Comparison of ENCODE assay signal across 16 cellular contexts in the genomic region with DNA sequence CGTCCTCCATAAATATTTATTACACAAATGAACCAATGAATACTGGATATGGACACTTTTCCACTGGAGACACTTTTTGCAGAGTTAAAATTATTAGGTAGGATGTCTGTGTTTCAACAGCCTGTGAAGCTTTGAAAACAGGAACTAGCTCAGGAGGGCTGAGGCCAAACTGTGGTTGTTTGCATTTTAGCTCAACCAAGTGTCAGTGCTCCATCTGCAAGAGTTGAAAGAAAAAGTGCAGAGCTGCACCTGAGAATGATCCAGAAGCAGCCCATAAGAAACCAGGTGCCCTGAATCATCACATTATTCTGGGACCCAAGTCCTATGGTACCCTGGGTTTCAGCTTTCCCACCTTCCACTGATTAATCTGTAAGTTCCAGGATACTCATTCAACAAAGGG.
DNase-seq lines count a peak whose midpoint lies in the region; ATAC-seq and TF ChIP-seq lines count a peak whose summit lies in the region.
"Had no signal": no experiment of that assay in that cellular context is flagged by ENCODE, and none has a peak within 500 bp of the region (broad histone marks: within the 10 kb centered on the region; RNA-seq: fewer than 3 reads in every experiment).

No MANE protein-coding gene starts in this region.

- H3K4me1 Mint-ChIP-seq in natural killer cell (peaks cover 16 to 17% of the 10 kb centered on the region in 2 donors), type B pancreatic cell (ENCODE audit: unreplicated experiment) (no peaks in the 10 kb centered on the region)
- H3K4me1 Mint-ChIP-seq in natural killer cell treated with Interleukin-12 subunit alpha and Interleukin-12 subunit beta and Interleukin-15 and Interleukin-18, amount 100 ng/mL, for 72 hours (ENCODE audit: low read depth in 2 of 2), result peaks cover 10 to 16% of the 10 kb centered on the region in 2 donors
- peaks cover 9 to 34% (median 22%) of the 10 kb centered on the region in 7 donors for H3K4me1 Mint-ChIP-seq in naive thymus-derived CD4-positive, alpha-beta T cell
- H3K4me1 Mint-ChIP-seq: WTC11 had no signal

- peaks cover 7 to 14% of the 10 kb centered on the region in 2 donors for H3K4me1 ChIP-seq in naive thymus-derived CD4-positive, alpha-beta T cell (ENCODE audit: control insufficient read depth in 2 of 2, insufficient read depth in 2 of 2, low read length in 2 of 2)
- peaks cover 8% of the 10 kb centered on the region for H3K4me1 ChIP-seq in vagina

- peaks cover 0 to 4% (median 0%) of the 10 kb centered on the region in 3 experiments for H3K9me3 ChIP-seq in naive thymus-derived CD4-positive, alpha-beta T cell (ENCODE audit: control insufficient read depth in 2 of 3, low read length in 3 of 3)
- no peaks in the 10 kb centered on the region for H3K9me3 ChIP-seq in vagina

- no peaks in the 10 kb centered on the region for H3K36me3 ChIP-seq in naive thymus-derived CD4-positive, alpha-beta T cell (ENCODE audit: control insufficient read depth in 2 of 3, insufficient read depth in 3 of 3, low read length in 3 of 3)
- no peaks in the 10 kb centered on the region for H3K36me3 ChIP-seq in vagina

- H3K27me3 ChIP-seq in naive thymus-derived CD4-positive, alpha-beta T cell (ENCODE audit: control insufficient read depth in 2 of 2, insufficient read depth in 2 of 2, low read length in 2 of 2), result no peaks in the 10 kb centered on the region
- H3K27me3 ChIP-seq in vagina, result no peaks in the 10 kb centered on the region

- H3K9me3 Mint-ChIP-seq in natural killer cell (peaks cover 5 to 7% of the 10 kb centered on the region in 2 donors), type B pancreatic cell (peaks cover 11% of the 10 kb centered on the region)
- H3K9me3 Mint-ChIP-seq in natural killer cell treated with Interleukin-12 subunit alpha and Interleukin-12 subunit beta and Interleukin-15 and Interleukin-18, amount 100 ng/mL, for 72 hours, result peaks cover 6% of the 10 kb centered on the region
- H3K9me3 Mint-ChIP-seq in naive thymus-derived CD4-positive, alpha-beta T cell, result peaks cover 6 to 27% (median 10%) of the 10 kb centered on the region in 11 donors

- H3K4me3 Mint-ChIP-seq in natural killer cell (peak overlapping the region; percentile 40), type B pancreatic cell (no peak overlapping the region)
- H3K4me3 Mint-ChIP-seq in natural killer cell treated with Interleukin-12 subunit alpha and Interleukin-12 subunit beta and Interleukin-15 and Interleukin-18, amount 100 ng/mL, for 72 hours, result no peak overlapping the region
- peak overlapping the region in 8 of 10 donors; percentile 29 to 63 (median 54) for H3K4me3 Mint-ChIP-seq in naive thymus-derived CD4-positive, alpha-beta T cell
- H3K4me3 Mint-ChIP-seq: stimulated activated naive CD8-positive, alpha-beta T cell treated with anti-CD3 and anti-CD28 coated beads, Interleukin-15, amount 100 ng/mL, for 72 hours; WTC11 had no signal

- peak in 2 of 3 donors; percentile 42 to 66 for ATAC-seq in natural killer cell
- ATAC-seq in natural killer cell treated with Interleukin-12 subunit alpha and Interleukin-12 subunit beta and Interleukin-15 and Interleukin-18, amount 100 ng/mL, for 72 hours, result no peak
- no peak for ATAC-seq in naive thymus-derived CD4-positive, alpha-beta T cell
- ATAC-seq: K562; Panc1; stimulated activated naive CD8-positive, alpha-beta T cell treated with anti-CD3 and anti-CD28 coated beads, Interleukin-15, amount 100 ng/mL, for 72 hours; WTC11 had no signal

- POLR2A ChIA-PET in naive thymus-derived CD4-positive, alpha-beta T cell (lab: Charles Lee), result interaction anchor here (0.6 kb wide), 2 partner anchors 19 to 1445 kb away, joined by 4 to 5 read pairs; no protein-coding TSS in a partner anchor

- peak overlapping the region; percentile 72 to 78 for H3K27ac Mint-ChIP-seq in natural killer cell
- no peak overlapping the region for H3K27ac Mint-ChIP-seq in natural killer cell treated with Interleukin-12 subunit alpha and Interleukin-12 subunit beta and Interleukin-15 and Interleukin-18, amount 100 ng/mL, for 72 hours
- H3K27ac Mint-ChIP-seq in naive thymus-derived CD4-positive, alpha-beta T cell, result peak overlapping the region in 8 of 9 donors; percentile 2 to 51 (median 28)
- H3K27ac Mint-ChIP-seq in type B pancreatic cell, result no peak overlapping the region
- H3K27ac Mint-ChIP-seq: activated naive CD4-positive, alpha-beta T cell treated with anti-CD3 and anti-CD28 coated beads, Interleukin-2, amount 50 U/mL, for 24 hours; WTC11 had no signal

- no peak for TF ChIP-seq POLR2A in vagina (IDR thresholded peaks at IDR 0.05)

- DNase-seq in natural killer cell (no peak), SKM-1 (lab: John Stamatoyannopoulos, UW; ENCODE audit: unreplicated experiment) (peak; percentile 23), vagina (ENCODE audit: extremely low spot score in 2 of 2) (no peak), type B pancreatic cell (ENCODE audit: extremely low spot score, unreplicated experiment) (no peak), NCI-H1436 treated with DMSO at 0.1 percent for 48 hours (lab: John Stamatoyannopoulos, UW) (no peak)
- no peak for DNase-seq in natural killer cell treated with Interleukin-12 subunit alpha and Interleukin-12 subunit beta and Interleukin-15 and Interleukin-18, amount 100 ng/mL, for 72 hours (ENCODE audit: low spot score)
- peak in 5 of 9 donors; percentile 19 to 37 (median 32) for DNase-seq in naive thymus-derived CD4-positive, alpha-beta T cell
- no peak for DNase-seq in stimulated activated CD4-positive, alpha-beta T cell treated with anti-CD3 and anti-CD28 coated beads, Interleukin-15, amount 100 ng/mL, for 24 hours
- DNase-seq: activated CD8-positive, alpha-beta memory T cell treated with anti-CD3 and anti-CD28 coated beads, Interleukin-2, amount 50 U/mL, for 48 hours; NCI-H1694; NCI-H510A; stimulated activated naive CD8-positive, alpha-beta T cell treated with anti-CD3 and anti-CD28 coated beads, Interleukin-15, amount 100 ng/mL, for 72 hours had no signal

- no peak overlapping the region for H3K4me3 ChIP-seq in naive thymus-derived CD4-positive, alpha-beta T cell (ENCODE audit: low read length)
- no peak overlapping the region for H3K4me3 ChIP-seq in vagina
- H3K4me3 ChIP-seq: K562 had no signal

- TF ChIP-seq CTCF in natural killer cell (IDR thresholded peaks at IDR 0.05) (no peak), vagina (IDR thresholded peaks at IDR 0.05) (no peak), type B pancreatic cell (conservative IDR thresholded peaks at IDR 0.05) (no peak)

- CTCF ChIA-PET in naive thymus-derived CD4-positive, alpha-beta T cell (lab: Charles Lee), result interaction anchor here (0.6 to 1.6 kb wide), 2 partner anchors 32 to 181 kb away, joined by 3 to 7 read pairs; partner anchors contain the start of gene TRIB2

- no peak overlapping the region for H3K27ac ChIP-seq in naive thymus-derived CD4-positive, alpha-beta T cell (ENCODE audit: low read depth, low read length)
- H3K27ac ChIP-seq in vagina, result peak overlapping the region; percentile 25

- intact Hi-C loops in natural killer cell (cut with micrococcal nuclease) (no loop called here), vagina (cut with DNase I) (no loop called here)
- intact Hi-C loops in naive thymus-derived CD4-positive, alpha-beta T cell (cut with micrococcal nuclease), result loop anchor here in 1 of 2 donors (2.0 kb wide), 1 partner anchor 40 kb away; no protein-coding TSS in a partner anchor

- peaks cover 14% of the 10 kb centered on the region for H3K36me3 Mint-ChIP-seq in natural killer cell
- peaks cover 5% of the 10 kb centered on the region for H3K36me3 Mint-ChIP-seq in natural killer cell treated with Interleukin-12 subunit alpha and Interleukin-12 subunit beta and Interleukin-15 and Interleukin-18, amount 100 ng/mL, for 72 hours
- H3K36me3 Mint-ChIP-seq in naive thymus-derived CD4-positive, alpha-beta T cell, result peaks cover 0 to 12% (median 10%) of the 10 kb centered on the region in 5 donors
- no peaks in the 10 kb centered on the region for H3K36me3 Mint-ChIP-seq in type B pancreatic cell

- H3K27me3 Mint-ChIP-seq in natural killer cell (ENCODE audit: low read depth in 2 of 2) (no peaks in the 10 kb centered on the region), type B pancreatic cell (no peaks in the 10 kb centered on the region)
- H3K27me3 Mint-ChIP-seq in natural killer cell treated with Interleukin-12 subunit alpha and Interleukin-12 subunit beta and Interleukin-15 and Interleukin-18, amount 100 ng/mL, for 72 hours, result no peaks in the 10 kb centered on the region
- H3K27me3 Mint-ChIP-seq in naive thymus-derived CD4-positive, alpha-beta T cell, result peaks cover 0 to 21% (median 0%) of the 10 kb centered on the region in 5 donors
- H3K27me3 Mint-ChIP-seq: activated naive CD4-positive, alpha-beta T cell treated with anti-CD3 and anti-CD28 coated beads, Interleukin-2, amount 50 U/mL, for 24 hours; stimulated activated naive CD8-positive, alpha-beta T cell treated with anti-CD3 and anti-CD28 coated beads, Interleukin-15, amount 100 ng/mL, for 72 hours had no signal

Comparison
In these comparisons a context has a peak if more than half of its experiments do, and no peak if none do; other contexts are left out.
1. ATAC-seq: peak in natural killer cell (2 of 3); none in natural killer cell treated with Interleukin-12 subunit alpha and Interleukin-12 subunit beta and Interleukin-15 and Interleukin-18, amount 100 ng/mL, for 72 hours (0 of 2) and naive thymus-derived CD4-positive, alpha-beta T cell (single experiment).
2. H3K27ac Mint-ChIP-seq: peak in natural killer cell (2 of 2) and naive thymus-derived CD4-positive, alpha-beta T cell (8 of 9); none in natural killer cell treated with Interleukin-12 subunit alpha and Interleukin-12 subunit beta and Interleukin-15 and Interleukin-18, amount 100 ng/mL, for 72 hours (0 of 2) and type B pancreatic cell (single experiment).
3. H3K4me3 Mint-ChIP-seq: peak in natural killer cell (single experiment) and naive thymus-derived CD4-positive, alpha-beta T cell (8 of 10); none in natural killer cell treated with Interleukin-12 subunit alpha and Interleukin-12 subunit beta and Interleukin-15 and Interleukin-18, amount 100 ng/mL, for 72 hours (single experiment) and type B pancreatic cell (single experiment).
4. DNase-seq: peak in SKM-1 (single experiment) and naive thymus-derived CD4-positive, alpha-beta T cell (5 of 9); none in natural killer cell (single experiment), natural killer cell treated with Interleukin-12 subunit alpha and Interleukin-12 subunit beta and Interleukin-15 and Interleukin-18, amount 100 ng/mL, for 72 hours (single experiment), vagina (0 of 2), type B pancreatic cell (single experiment), NCI-H1436 treated with DMSO at 0.1 percent for 48 hours (single experiment) and stimulated activated CD4-positive, alpha-beta T cell treated with anti-CD3 and anti-CD28 coated beads, Interleukin-15, amount 100 ng/mL, for 24 hours (single experiment).